In the genomic region with DNA sequence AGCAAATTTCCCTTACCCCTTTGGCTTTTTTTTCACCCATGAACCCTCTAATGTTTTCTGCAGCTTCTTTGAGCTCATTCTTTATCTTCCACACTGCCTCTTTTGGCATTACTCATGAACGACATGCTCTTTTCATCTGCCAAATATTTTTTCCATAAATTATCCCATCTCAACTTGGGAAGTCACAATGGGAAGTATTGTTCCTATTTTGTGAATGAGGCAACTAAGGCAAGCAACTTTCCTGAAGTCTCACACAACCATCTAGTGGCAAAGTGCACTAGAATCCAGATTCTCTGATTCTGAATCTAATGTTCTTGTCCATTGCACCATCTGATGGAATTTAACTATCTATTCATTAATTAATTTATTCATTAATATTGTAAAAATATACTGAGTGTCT, we compare ENCODE assay signal across 26 cellular contexts. TPM values are rescaled to one million over a fixed set of nuclear protein-coding genes. Genes with fewer than 3 reads are reported as not detected.
"Had no signal": no experiment of that assay in that cellular context is flagged by ENCODE, and none has a peak within 500 bp of the region (broad histone marks: within the 10 kb centered on the region; RNA-seq: fewer than 3 reads in every experiment).

No MANE protein-coding gene starts in this region.

- H3K27ac Mint-ChIP-seq: activated B cell treated with CpG ODN at 0.5 μM for 24 hours; activated CD8-positive, alpha-beta memory T cell treated with anti-CD3 and anti-CD28 coated beads, Interleukin-2, amount 10 ng/mL, durations not matched to agents 7 days and 5 days; activated CD8-positive, alpha-beta T cell treated with anti-CD3 and anti-CD28 coated beads, Interleukin-2, amount 10 ng/mL, durations not matched to agents 7 days and 5 days; activated naive CD8-positive, alpha-beta T cell; brain; effector memory CD8-positive, alpha-beta T cell; naive B cell; stimulated activated effector memory CD8-positive, alpha-beta T cell treated with anti-CD3 and anti-CD28 coated beads, Interleukin-12 subunit alpha, Interleukin-12 subunit beta, amount 100 ng/mL, for 72 hours; stimulated activated naive CD8-positive, alpha-beta T cell treated with anti-CD3 and anti-CD28 coated beads, Interleukin-15, Interleukin-2, amounts not matched to agents 100 ng/mL and 50 ng/mL, for 24 hours; T-helper 2 cell treated with Interferon-gamma antibody and Interleukin-4, amounts not matched to agents 5 μg/mL and 100 μg/mL, for 36 hours; type B pancreatic cell had no signal

- H3K9me3 Mint-ChIP-seq: activated B cell treated with CpG ODN at 0.5 μM for 24 hours; effector memory CD8-positive, alpha-beta T cell; stimulated activated effector memory CD8-positive, alpha-beta T cell treated with anti-CD3 and anti-CD28 coated beads, Interleukin-12 subunit alpha, Interleukin-12 subunit beta, amount 100 ng/mL, for 72 hours; stimulated activated naive CD8-positive, alpha-beta T cell treated with anti-CD3 and anti-CD28 coated beads, Interleukin-15, Interleukin-2, amounts not matched to agents 100 ng/mL and 50 ng/mL, for 24 hours; T-helper 2 cell treated with Interferon-gamma antibody and Interleukin-4, amounts not matched to agents 5 μg/mL and 100 μg/mL, for 36 hours; type B pancreatic cell had no signal

- H3K4me3 Mint-ChIP-seq: activated B cell treated with CpG ODN at 0.5 μM for 24 hours; activated CD8-positive, alpha-beta memory T cell treated with anti-CD3 and anti-CD28 coated beads, Interleukin-2, amount 10 ng/mL, durations not matched to agents 7 days and 5 days; activated CD8-positive, alpha-beta T cell treated with anti-CD3 and anti-CD28 coated beads, Interleukin-2, amount 10 ng/mL, durations not matched to agents 7 days and 5 days; activated naive CD8-positive, alpha-beta T cell; brain; effector memory CD8-positive, alpha-beta T cell; naive B cell; stimulated activated effector memory CD8-positive, alpha-beta T cell treated with anti-CD3 and anti-CD28 coated beads, Interleukin-12 subunit alpha, Interleukin-12 subunit beta, amount 100 ng/mL, for 72 hours; stimulated activated naive CD8-positive, alpha-beta T cell treated with anti-CD3 and anti-CD28 coated beads, Interleukin-15, Interleukin-2, amounts not matched to agents 100 ng/mL and 50 ng/mL, for 24 hours; T-helper 2 cell treated with Interferon-gamma antibody and Interleukin-4, amounts not matched to agents 5 μg/mL and 100 μg/mL, for 36 hours; type B pancreatic cell had no signal

- DNase-seq: activated B cell treated with CpG ODN at 0.5 μM for 24 hours; activated CD4-positive, alpha-beta T cell treated with anti-CD3 and anti-CD28 coated beads, Interleukin-2, amount 50 U/mL, for 1 hour; activated CD8-positive, alpha-beta memory T cell treated with anti-CD3 and anti-CD28 coated beads, Interleukin-2, amount 10 ng/mL, durations not matched to agents 7 days and 5 days; activated CD8-positive, alpha-beta T cell treated with anti-CD3 and anti-CD28 coated beads, Interleukin-2, amount 10 ng/mL, durations not matched to agents 7 days and 5 days; activated naive CD4-positive, alpha-beta T cell; activated T-cell treated with anti-CD3 and anti-CD28 coated beads, Interleukin-2, amount 50 U/mL, for 48 hours; aorta; cerebellar nuclear complex; colonic mucosa; effector memory CD8-positive, alpha-beta T cell; heart left ventricle; left ventricle myocardium inferior; naive B cell; ovary; sigmoid colon; small intestine; stimulated activated CD4-positive, alpha-beta T cell treated with anti-CD3 and anti-CD28 coated beads, Interleukin-4, amount 100 ng/mL, for 24 hours; T-helper 1 cell; uterus had no signal

- H3K27me3 Mint-ChIP-seq: activated CD8-positive, alpha-beta memory T cell treated with anti-CD3 and anti-CD28 coated beads, Interleukin-2, amount 10 ng/mL, durations not matched to agents 7 days and 5 days; activated naive CD8-positive, alpha-beta T cell; brain; effector memory CD8-positive, alpha-beta T cell; naive B cell; stimulated activated naive CD8-positive, alpha-beta T cell treated with anti-CD3 and anti-CD28 coated beads, Interleukin-15, Interleukin-2, amounts not matched to agents 100 ng/mL and 50 ng/mL, for 24 hours; type B pancreatic cell had no signal

- H3K36me3 Mint-ChIP-seq: activated CD8-positive, alpha-beta memory T cell treated with anti-CD3 and anti-CD28 coated beads, Interleukin-2, amount 10 ng/mL, durations not matched to agents 7 days and 5 days; activated naive CD8-positive, alpha-beta T cell; brain; naive B cell; stimulated activated effector memory CD8-positive, alpha-beta T cell treated with anti-CD3 and anti-CD28 coated beads, Interleukin-12 subunit alpha, Interleukin-12 subunit beta, amount 100 ng/mL, for 72 hours; type B pancreatic cell had no signal

- H3K4me1 Mint-ChIP-seq: activated B cell treated with CpG ODN at 0.5 μM for 24 hours; activated CD8-positive, alpha-beta memory T cell treated with anti-CD3 and anti-CD28 coated beads, Interleukin-2, amount 10 ng/mL, durations not matched to agents 7 days and 5 days; brain; naive B cell; stimulated activated effector memory CD8-positive, alpha-beta T cell treated with anti-CD3 and anti-CD28 coated beads, Interleukin-12 subunit alpha, Interleukin-12 subunit beta, amount 100 ng/mL, for 72 hours had no signal

RNA-seq across cellular contexts. Expression of gene RTL9, which starts 0.6 kb away (rescaled TPM):
- total RNA-seq: activated B cell treated with CpG ODN at 0.5 μM for 24 hours; activated CD8-positive, alpha-beta memory T cell treated with anti-CD3 and anti-CD28 coated beads, Interleukin-2, amount 10 ng/mL, durations not matched to agents 7 days and 5 days; activated CD8-positive, alpha-beta T cell treated with anti-CD3 and anti-CD28 coated beads, Interleukin-2, amount 10 ng/mL, durations not matched to agents 7 days and 5 days; colonic mucosa; dermis microvascular lymphatic vessel endothelial cell had no signal
